32 cellular contexts compared by ENCODE assay signal in the genomic region with DNA sequence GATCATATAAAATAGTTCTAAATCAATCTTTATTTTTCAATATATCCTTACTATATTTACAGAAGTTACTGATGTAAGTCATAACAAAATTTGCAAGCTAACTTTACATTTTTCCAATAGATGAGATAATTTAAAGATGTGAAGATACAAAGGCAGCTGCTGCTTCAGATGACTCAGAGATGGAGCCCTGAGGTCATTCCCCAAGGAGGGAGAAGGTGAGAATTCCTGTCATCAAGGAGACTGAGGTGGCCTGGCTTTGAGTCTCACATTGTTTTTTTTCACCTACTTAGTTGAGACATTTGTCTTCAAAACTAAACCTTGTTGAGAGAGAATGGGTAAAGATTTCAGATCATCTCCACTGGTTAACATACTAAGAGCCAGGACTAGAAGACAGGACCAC. TPM values are rescaled to one million over a fixed set of nuclear protein-coding genes. Genes with fewer than 3 reads are reported as not detected.
"Had no signal": no experiment of that assay in that cellular context is flagged by ENCODE, and none has a peak within 500 bp of the region (broad histone marks: within the 10 kb centered on the region; RNA-seq: fewer than 3 reads in every experiment).

No MANE protein-coding gene starts in this region.

- H3K4me3 Mint-ChIP-seq: activated CD4-positive, alpha-beta T cell treated with anti-CD3 and anti-CD28 coated beads for 36 hours; activated CD4-positive, alpha-beta T cell treated with anti-CD3 and anti-CD28 coated beads, Interleukin-2, amount 10 ng/mL, durations not matched to agents 7 days and 5 days; activated naive CD4-positive, alpha-beta T cell treated with anti-CD3 and anti-CD28 coated beads for 36 hours; activated T-cell treated with anti-CD3 and anti-CD28 coated beads, Interleukin-2, amount 50 U/mL, for 4 hours; activated T-helper 1 cell treated with anti-CD3 and anti-CD28 coated beads, Interleukin-12 subunit alpha, Interleukin-12 subunit beta, Interleukin-2, Interleukin-4 antibody, amounts not matched to agents 30 ng/mL and 10 ng/mL and 1 ng/mL, durations not matched to agents 14 hours and 24 hours and 36 hours; T-helper 1 cell treated with Interleukin-12 subunit alpha and Interleukin-12 subunit beta and Interleukin-4 antibody, amounts not matched to agents 30 μg/mL and 1 μg/mL, for 36 hours; T-helper 2 cell treated with Interferon-gamma antibody and Interleukin-4, amounts not matched to agents 5 μg/mL and 100 μg/mL, for 36 hours; WTC11 had no signal

- H3K27ac ChIP-seq: adrenal gland, body of pancreas, breast epithelium, Peyer's patch, SJSA1 had no signal

- H3K4me1 Mint-ChIP-seq: activated CD4-positive, alpha-beta T cell treated with anti-CD3 and anti-CD28 coated beads for 36 hours; activated CD4-positive, alpha-beta T cell treated with anti-CD3 and anti-CD28 coated beads, Interleukin-2, amount 10 ng/mL, durations not matched to agents 7 days and 5 days had no signal

- H3K4me1 ChIP-seq: adrenal gland, body of pancreas, breast epithelium, Peyer's patch, SJSA1 had no signal

- H3K9ac ChIP-seq: SK-N-SH had no signal

- H3K9me3 Mint-ChIP-seq: activated CD4-positive, alpha-beta T cell treated with anti-CD3 and anti-CD28 coated beads, Interleukin-2, amount 10 ng/mL, durations not matched to agents 7 days and 5 days; activated T-cell treated with anti-CD3 and anti-CD28 coated beads, Interleukin-2, amount 50 U/mL, for 4 hours had no signal

- H3K9me2 ChIP-seq: SK-N-SH had no signal

- ATAC-seq: activated CD4-positive, alpha-beta T cell treated with anti-CD3 and anti-CD28 coated beads for 36 hours; activated naive CD4-positive, alpha-beta T cell treated with anti-CD3 and anti-CD28 coated beads, Interleukin-2, amount 50 U/mL, for 72 hours; activated T-cell treated with anti-CD3 and anti-CD28 coated beads, Interleukin-2, amount 50 U/mL, for 4 hours; body of pancreas; PC-3; WTC11 had no signal

- DNase-seq: activated CD4-positive, alpha-beta T cell treated with anti-CD3 and anti-CD28 coated beads for 36 hours; activated CD4-positive, alpha-beta T cell treated with anti-CD3 and anti-CD28 coated beads, Interleukin-2, amount 10 ng/mL, durations not matched to agents 7 days and 5 days; activated CD4-positive, alpha-beta T cell treated with anti-CD3 and anti-CD28 coated beads, Interleukin-2, amount 50 U/mL, for 48 hours; activated CD8-positive, alpha-beta memory T cell treated with anti-CD3 and anti-CD28 coated beads, Interleukin-2, amount 50 U/mL, for 4 hours; activated gamma-delta T cell treated with Interleukin-2 at 50 U/mL for 16 hours; activated naive CD4-positive, alpha-beta T cell treated with anti-CD3 and anti-CD28 coated beads for 36 hours; activated T-cell treated with anti-CD3 and anti-CD28 coated beads for 4 hours; activated T-cell treated with anti-CD3 and anti-CD28 coated beads, Interleukin-2, amount 50 U/mL, for 4 hours; adrenal gland; body of pancreas; NCI-H1092 treated with DMSO at 0.1 percent for 48 hours; NCI-H1417; NCI-H187 treated with DMSO at 0.1 percent for 48 hours; NCI-H2081 treated with DMSO at 0.1 percent for 48 hours; NCI-H345; NCI-H524 treated with DMSO at 0.1 percent for 48 hours; PC-3; Peyer's patch; RPMI8226; SHP77 treated with DMSO at 0.1 percent for 48 hours; SK-N-SH had no signal

- H3K4me3 ChIP-seq: adrenal gland, body of pancreas, breast epithelium, Peyer's patch, SJSA1 had no signal

- H3K27ac Mint-ChIP-seq: activated CD4-positive, alpha-beta T cell treated with anti-CD3 and anti-CD28 coated beads for 36 hours; activated CD4-positive, alpha-beta T cell treated with anti-CD3 and anti-CD28 coated beads, Interleukin-2, amount 10 ng/mL, durations not matched to agents 7 days and 5 days; activated naive CD4-positive, alpha-beta T cell treated with anti-CD3 and anti-CD28 coated beads for 36 hours; activated naive CD4-positive, alpha-beta T cell treated with anti-CD3 and anti-CD28 coated beads, Interleukin-2, amount 50 U/mL, for 72 hours; activated T-helper 1 cell treated with anti-CD3 and anti-CD28 coated beads, Interleukin-12 subunit alpha, Interleukin-12 subunit beta, Interleukin-2, Interleukin-4 antibody, amounts not matched to agents 30 ng/mL and 10 ng/mL and 1 ng/mL, durations not matched to agents 14 hours and 24 hours and 36 hours; T-helper 1 cell treated with Interleukin-12 subunit alpha and Interleukin-12 subunit beta and Interleukin-4 antibody, amounts not matched to agents 30 μg/mL and 1 μg/mL, for 36 hours; T-helper 2 cell treated with Interferon-gamma antibody and Interleukin-4, amounts not matched to agents 5 μg/mL and 100 μg/mL, for 36 hours; WTC11 had no signal

- H3K27me3 ChIP-seq: adrenal gland, body of pancreas, breast epithelium, Peyer's patch, SJSA1 had no signal

- H3K4me2 ChIP-seq: SK-N-SH had no signal

- H3K9me3 ChIP-seq: body of pancreas, Peyer's patch, SJSA1, SK-N-SH had no signal

- H3K36me3 ChIP-seq: adrenal gland, breast epithelium, Peyer's patch, SJSA1 had no signal

RNA-seq across cellular contexts. Expression of a gene that starts 3.9 kb away (rescaled TPM):
- total RNA-seq: activated CD4-positive, alpha-beta T cell treated with anti-CD3 and anti-CD28 coated beads for 36 hours; activated CD4-positive, alpha-beta T cell treated with anti-CD3 and anti-CD28 coated beads, Interleukin-2, amount 10 ng/mL, durations not matched to agents 7 days and 5 days; activated naive CD4-positive, alpha-beta T cell treated with anti-CD3 and anti-CD28 coated beads for 36 hours; activated naive CD4-positive, alpha-beta T cell treated with anti-CD3 and anti-CD28 coated beads, Interleukin-2, amount 50 U/mL, for 72 hours; activated T-cell treated with anti-CD3 and anti-CD28 coated beads, Interleukin-2, amount 50 U/mL, for 4 hours; activated T-helper 1 cell treated with anti-CD3 and anti-CD28 coated beads, Interleukin-12 subunit alpha, Interleukin-12 subunit beta, Interleukin-2, Interleukin-4 antibody, amounts not matched to agents 30 ng/mL and 10 ng/mL and 1 ng/mL, durations not matched to agents 14 hours and 24 hours and 36 hours; adrenal gland; astrocyte; body of pancreas; cardiac septum; LHCN-M2; NCI-H460; PC-3; Peyer's patch; SJSA1; WTC11 had no signal
- polyA plus RNA-seq: adrenal gland, SK-N-SH had no signal

RNA-seq across cellular contexts. Expression of a gene that starts 37.7 kb away (rescaled TPM):
- total RNA-seq: activated CD4-positive, alpha-beta T cell treated with anti-CD3 and anti-CD28 coated beads for 36 hours; activated CD4-positive, alpha-beta T cell treated with anti-CD3 and anti-CD28 coated beads, Interleukin-2, amount 10 ng/mL, durations not matched to agents 7 days and 5 days; activated naive CD4-positive, alpha-beta T cell treated with anti-CD3 and anti-CD28 coated beads for 36 hours; activated naive CD4-positive, alpha-beta T cell treated with anti-CD3 and anti-CD28 coated beads, Interleukin-2, amount 50 U/mL, for 72 hours; activated T-cell treated with anti-CD3 and anti-CD28 coated beads, Interleukin-2, amount 50 U/mL, for 4 hours; activated T-helper 1 cell treated with anti-CD3 and anti-CD28 coated beads, Interleukin-12 subunit alpha, Interleukin-12 subunit beta, Interleukin-2, Interleukin-4 antibody, amounts not matched to agents 30 ng/mL and 10 ng/mL and 1 ng/mL, durations not matched to agents 14 hours and 24 hours and 36 hours; adrenal gland; cardiac septum; LHCN-M2; NCI-H460; SJSA1; WTC11 had no signal
- polyA plus RNA-seq: adrenal gland, SK-N-SH had no signal
